In the genomic region with DNA sequence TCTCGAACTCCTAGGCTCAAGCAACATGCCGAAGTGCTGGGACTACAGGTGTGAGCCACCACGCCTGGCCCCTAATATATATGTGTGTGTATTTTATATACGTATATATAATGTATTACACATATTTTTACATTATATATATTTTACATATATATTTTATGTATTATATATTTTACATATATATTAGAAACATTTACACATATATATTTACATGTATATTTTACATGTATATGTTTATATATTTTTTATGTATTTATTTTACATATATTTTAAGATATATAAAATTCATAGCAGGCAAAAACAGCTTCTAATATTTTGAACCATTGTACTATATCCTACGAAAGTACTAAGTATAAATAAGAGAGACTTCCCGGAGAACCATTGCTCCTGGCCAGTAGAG, we compare ENCODE assay signal across 29 cellular contexts.
"Had no signal": no experiment of that assay in that cellular context is flagged by ENCODE, and none has a peak within 500 bp of the region (broad histone marks: within the 10 kb centered on the region; RNA-seq: fewer than 3 reads in every experiment).

No MANE protein-coding gene starts in this region.

- H3K36me3 ChIP-seq: colonic mucosa, esophagus squamous epithelium, heart left ventricle had no signal

- H3K9me3 Mint-ChIP-seq: activated T-helper 17 cell treated with anti-CD3 and anti-CD28 coated beads, Interleukin-2, amount 50 U/mL, for 72 hours had no signal

- H3K9me3 ChIP-seq: colonic mucosa, esophagus squamous epithelium had no signal

- FAIRE-seq: astrocyte, endometrium, endothelial cell of umbilical vein had no signal

- H3K27ac ChIP-seq: colonic mucosa, epithelial cell of prostate, esophagus squamous epithelium, heart left ventricle had no signal

- H3K4me3 Mint-ChIP-seq: activated CD4-positive, alpha-beta memory T cell treated with anti-CD3 and anti-CD28 coated beads, Interleukin-2, amount 10 ng/mL, durations not matched to agents 7 days and 5 days; activated CD4-positive, alpha-beta T cell treated with anti-CD3 and anti-CD28 coated beads, Interleukin-2, amount 10 ng/mL, durations not matched to agents 7 days and 5 days; activated naive CD8-positive, alpha-beta T cell; activated T-cell treated with anti-CD3 and anti-CD28 coated beads, Interleukin-2, amount 50 U/mL, for 4 hours; T-helper 2 cell treated with Interferon-gamma antibody and Interleukin-4, amounts not matched to agents 5 μg/mL and 100 μg/mL, for 36 hours had no signal

- DNase-seq: activated CD4-positive, alpha-beta memory T cell treated with anti-CD3 and anti-CD28 coated beads, Interleukin-2, amount 10 ng/mL, durations not matched to agents 7 days and 5 days; activated CD4-positive, alpha-beta T cell treated with anti-CD3 and anti-CD28 coated beads for 1 hour; activated CD4-positive, alpha-beta T cell treated with anti-CD3 and anti-CD28 coated beads for 4 hours; activated CD4-positive, alpha-beta T cell treated with anti-CD3 and anti-CD28 coated beads, Interleukin-2, amount 10 ng/mL, durations not matched to agents 7 days and 5 days; activated CD4-positive, alpha-beta T cell treated with anti-CD3 and anti-CD28 coated beads, Interleukin-2, amount 50 U/mL, for 4 hours; activated effector memory CD4-positive, alpha-beta T cell treated with Interleukin-2 at 50 U/mL for 16 hours; activated gamma-delta T cell treated with Interleukin-2 at 50 U/mL for 16 hours; activated naive CD4-positive, alpha-beta T cell treated with anti-CD3 and anti-CD28 coated beads, Interleukin-2, amount 50 U/mL, for 16 hours; activated naive CD4-positive, alpha-beta T cell treated with Interleukin-2 at 50 U/mL for 16 hours; activated T-cell treated with anti-CD3 and anti-CD28 coated beads, Interleukin-2, amount 50 U/mL, for 4 hours; amniotic stem cell; anterior cingulate cortex; caudate nucleus; colonic mucosa; effector CD8-positive, alpha-beta T cell; esophagus squamous epithelium; foreskin melanocyte; glutamatergic neuron; heart left ventricle; T-helper 1 cell; T-helper 17 cell; T1000 had no signal

- H3K27me3 ChIP-seq: colonic mucosa, esophagus squamous epithelium had no signal

- H3K4me1 ChIP-seq: colonic mucosa had no signal

- H3K27ac Mint-ChIP-seq: activated CD4-positive, alpha-beta memory T cell treated with anti-CD3 and anti-CD28 coated beads, Interleukin-2, amount 10 ng/mL, durations not matched to agents 7 days and 5 days; activated CD4-positive, alpha-beta T cell treated with anti-CD3 and anti-CD28 coated beads, Interleukin-2, amount 10 ng/mL, durations not matched to agents 7 days and 5 days; activated naive CD8-positive, alpha-beta T cell; activated T-helper 17 cell treated with anti-CD3 and anti-CD28 coated beads, Interleukin-2, amount 50 U/mL, for 72 hours; T-helper 17 cell; T-helper 2 cell treated with Interferon-gamma antibody and Interleukin-4, amounts not matched to agents 5 μg/mL and 100 μg/mL, for 36 hours had no signal

- H3K27me3 Mint-ChIP-seq: activated CD4-positive, alpha-beta memory T cell treated with anti-CD3 and anti-CD28 coated beads, Interleukin-2, amount 10 ng/mL, durations not matched to agents 7 days and 5 days; activated T-helper 17 cell treated with anti-CD3 and anti-CD28 coated beads, Interleukin-2, amount 50 U/mL, for 72 hours; T-helper 17 cell had no signal

- H3K4me3 ChIP-seq: colonic mucosa, esophagus squamous epithelium, heart left ventricle had no signal

- ATAC-seq: activated T-cell treated with anti-CD3 and anti-CD28 coated beads, Interleukin-2, amount 50 U/mL, for 4 hours; activated T-helper 17 cell treated with anti-CD3 and anti-CD28 coated beads, Interleukin-2, amount 50 U/mL, for 72 hours; heart left ventricle; T-helper 17 cell had no signal
